8 cellular contexts compared by ENCODE assay signal in genomic region chr17:68748381-68748780, GRCh38.
"Had no signal": no experiment of that assay in that cellular context is flagged by ENCODE, and none has a peak within 500 bp of the region (broad histone marks: within the 10 kb centered on the region; RNA-seq: fewer than 3 reads in every experiment).

No MANE protein-coding gene starts in this region.

- H3K4me2 ChIP-seq: KMS-11 had no signal

- H2AFZ ChIP-seq: GM23248 had no signal

- H3K9ac ChIP-seq: GM23248, KMS-11 had no signal

- DNase-seq: GM23248, H9, HCEC 1CT, HFFc6, KBM-7 had no signal

- H3K4me3 ChIP-seq: GM23248 had no signal

- H3K27ac ChIP-seq: GM23248, KMS-11 had no signal

- FAIRE-seq: H1, H54 had no signal
